9 cellular contexts compared by ENCODE assay signal in genomic region chr19:52535831-52536800, GRCh38. TPM values are rescaled to one million over a fixed set of nuclear protein-coding genes. Genes with fewer than 3 reads are reported as not detected.
A peak's percentile ranks its signal among the peaks of the same experiment; 100 is the strongest.
DNase-seq lines count a peak whose midpoint lies in the region; ATAC-seq and TF ChIP-seq lines count a peak whose summit lies in the region.
"Had no signal": no experiment of that assay in that cellular context is flagged by ENCODE, and none has a peak within 500 bp of the region (broad histone marks: within the 10 kb centered on the region; RNA-seq: fewer than 3 reads in every experiment).

No MANE protein-coding gene starts in this region.

- no peaks in the 10 kb centered on the region for H3K36me3 ChIP-seq in neural progenitor cell

- H3K9ac ChIP-seq in neural progenitor cell: no peak overlapping the region
- H3K9ac ChIP-seq: KMS-11 had no signal

- H3F3A ChIP-seq in neural progenitor cell (ENCODE audit: low read depth): peaks cover 28% of the 10 kb centered on the region

- DNase-seq in DMS79 treated with DMSO at 0.1 percent for 48 hours (lab: John Stamatoyannopoulos, UW): peak; percentile 79
- DNase-seq in NCI-H748 treated with DMSO at 0.1 percent for 48 hours (lab: John Stamatoyannopoulos, UW): peak; percentile 48
- DNase-seq in activated effector memory CD4-positive, alpha-beta T cell treated with Interleukin-2 at 50 U/mL for 16 hours: peak; percentile 83
- peak; percentile 38 for DNase-seq in fibroblast of the conjunctiva (ENCODE audit: low read depth)
- peak; percentile 96 for DNase-seq in neural progenitor cell (ENCODE audit: low spot score)
- peak; percentile 93 for DNase-seq in stimulated activated naive CD8-positive, alpha-beta T cell treated with anti-CD3 and anti-CD28 coated beads, Interleukin-15, Interleukin-2, amounts not matched to agents 100 U/mL and 50 U/mL, for 24 hours
- DNase-seq in Calu3: no peak

- H3K4me3 Mint-ChIP-seq in neural progenitor cell (peak overlapping the region; percentile 88), Calu3 (ENCODE audit: low read depth, unreplicated experiment) (no peak overlapping the region)

- H3K9me3 ChIP-seq in neural progenitor cell (ENCODE audit: low read depth): no peaks in the 10 kb centered on the region

- H3K4me3 ChIP-seq in neural progenitor cell: peak overlapping the region; percentile 75

- peaks cover 38% of the 10 kb centered on the region for H3K9me3 Mint-ChIP-seq in neural progenitor cell
- H3K9me3 Mint-ChIP-seq in Calu3 (ENCODE audit: low read depth, unreplicated experiment): peaks cover 17% of the 10 kb centered on the region

- H3K27me3 ChIP-seq in neural progenitor cell: peaks cover 16% of the 10 kb centered on the region

- peak overlapping the region; percentile 78 for H2AFZ ChIP-seq in neural progenitor cell (replicated peaks)

- H4K20me1 ChIP-seq in neural progenitor cell (ENCODE audit: low read depth): peaks cover 19% of the 10 kb centered on the region

- H3K36me3 Mint-ChIP-seq in neural progenitor cell: peaks cover 36% of the 10 kb centered on the region
- no peaks in the 10 kb centered on the region for H3K36me3 Mint-ChIP-seq in Calu3 (ENCODE audit: insufficient read depth, unreplicated experiment)

- intact Hi-C loops in Calu3 (cut with micrococcal nuclease; ENCODE audit: unreplicated experiment): no loop called here

- BruUV-seq in Calu3 (replicated peaks; lab: Mats Ljungman, UMichigan): no TSS peak

- peak; percentile 90 for ATAC-seq in GM21737 (IDR thresholded peaks at IDR 0.05; ENCODE audit: unreplicated experiment)
- ATAC-seq in stimulated activated naive CD8-positive, alpha-beta T cell treated with anti-CD3 and anti-CD28 coated beads, Interleukin-15, Interleukin-2, amounts not matched to agents 100 U/mL and 50 U/mL, for 24 hours: peak; percentile 98

- H3K27ac Mint-ChIP-seq in neural progenitor cell (no peak overlapping the region), Calu3 (ENCODE audit: unreplicated experiment) (no peak overlapping the region)

- H3K27me3 Mint-ChIP-seq in neural progenitor cell (ENCODE audit: insufficient read depth, low read depth): peaks cover 5% of the 10 kb centered on the region
- no peaks in the 10 kb centered on the region for H3K27me3 Mint-ChIP-seq in Calu3 (ENCODE audit: unreplicated experiment)

- H3K4me1 Mint-ChIP-seq in neural progenitor cell (no peaks in the 10 kb centered on the region), Calu3 (ENCODE audit: low read depth, unreplicated experiment) (no peaks in the 10 kb centered on the region)

- CTCF ChIA-PET in Calu3 (lab: Charles Lee): no interaction called here

- H3K27ac ChIP-seq in neural progenitor cell: no peak overlapping the region
- H3K27ac ChIP-seq: KMS-11 had no signal

- TF ChIP-seq CTCF in neural progenitor cell (IDR thresholded peaks at IDR 0.05): peak; percentile 28
- TF ChIP-seq CTCF in Calu3 (IDR thresholded peaks at IDR 0.05; ENCODE audit: unreplicated experiment): no peak

- no peaks in the 10 kb centered on the region for H3K79me2 ChIP-seq in neural progenitor cell (ENCODE audit: low read depth)

- H3K4me1 ChIP-seq in neural progenitor cell: peaks cover 3% of the 10 kb centered on the region

- peak overlapping the region; percentile 95 for H3K4me2 ChIP-seq in neural progenitor cell
- H3K4me2 ChIP-seq: KMS-11 had no signal

RNA-seq across cellular contexts. Expression of gene ZNF808, which starts 8.6 kb away (rescaled TPM):
- total RNA-seq in neural progenitor cell (ENCODE audit: low replicate concordance): 13.5 and 18.9 TPM in 2 replicates
- total RNA-seq in Calu3 (2022): not detected in 2 replicates

RNA-seq across cellular contexts. Expression of gene ZNF701, which starts 34.0 kb away (rescaled TPM):
- total RNA-seq in neural progenitor cell (ENCODE audit: low replicate concordance) (12.9 and 16.2 TPM in 2 replicates), Calu3 (2022) (not detected in 2 replicates)

Comparison
In these comparisons a context has a peak if more than half of its experiments do, and no peak if none do; other contexts are left out.
1. RNA of gene ZNF808, which starts 8.6 kb away (total RNA-seq): 13.5 to 18.9 TPM in neural progenitor cell; not detected in Calu3; every median in the first group is over 10 times any median in the second.
2. RNA of gene ZNF701, which starts 34.0 kb away (total RNA-seq): 12.9 to 16.2 TPM in neural progenitor cell; not detected in Calu3; every median in the first group is over 10 times any median in the second.